ENCODE assay signal across 7 cellular contexts in the genomic region with DNA sequence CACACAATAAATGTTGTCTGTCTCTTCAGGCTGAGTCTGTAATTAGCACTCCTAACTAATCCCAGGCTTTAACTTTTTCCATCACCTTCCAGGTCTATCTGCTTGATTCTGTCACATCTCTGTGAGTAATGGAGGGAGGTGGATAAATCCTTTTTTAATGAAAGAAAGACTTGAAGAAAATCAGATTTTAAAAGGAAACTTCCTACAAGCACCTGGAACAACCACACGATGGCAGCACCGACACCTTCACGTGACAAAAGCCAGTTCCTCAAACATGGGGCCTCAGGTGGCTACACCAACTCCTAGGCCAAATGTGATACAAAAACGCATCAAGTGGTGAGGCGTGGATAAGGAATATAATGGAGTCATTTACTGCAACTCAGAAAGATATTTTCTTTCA. TPM values are rescaled to one million over a fixed set of nuclear protein-coding genes. Genes with fewer than 3 reads are reported as not detected.
DNase-seq lines count a peak whose midpoint lies in the region; ATAC-seq and TF ChIP-seq lines count a peak whose summit lies in the region.

No MANE protein-coding gene starts in this region.

- peak; percentile 57 for ATAC-seq in HG02885 (IDR thresholded peaks at IDR 0.05; ENCODE audit: poor library complexity, unreplicated experiment)

- no peak for TF ChIP-seq POLR2A in esophagus squamous epithelium (IDR thresholded peaks at IDR 0.05)

- no peaks in the 10 kb centered on the region for H3K27me3 ChIP-seq in esophagus squamous epithelium

- no peaks in the 10 kb centered on the region for H3K4me1 ChIP-seq in esophagus squamous epithelium

- H3K4me3 ChIP-seq in esophagus squamous epithelium = no peak overlapping the region

- intact Hi-C loops in esophagus squamous epithelium (cut with DNase I) = no loop called here

- TF ChIP-seq CTCF in esophagus squamous epithelium (IDR thresholded peaks at IDR 0.05) = peak in 4 of 6 experiments; percentile 30 to 54 (median 42)

- no peaks in the 10 kb centered on the region for H3K9me3 ChIP-seq in esophagus squamous epithelium

- 51 to 52% methylated on average over 5 of the region's 5 CpGs for WGBS in esophagus squamous epithelium, 2 donors

- peaks cover 0 to 98% (median 9%) of the 10 kb centered on the region in 3 donors for H3K36me3 ChIP-seq in esophagus squamous epithelium

- H3K27ac ChIP-seq in esophagus squamous epithelium = no peak overlapping the region

- DNase-seq in GM03348 (ENCODE audit: low spot score) = peak; percentile 17
- DNase-seq in SKM-1 treated with dmso at 0.1 percent for 144 hours (lab: John Stamatoyannopoulos, UW; ENCODE audit: unreplicated experiment) = peak; percentile 38
- DNase-seq in esophagus squamous epithelium (lab: John Stamatoyannopoulos, UW) = no peak
- peak; percentile 47 for DNase-seq in renal cortical epithelial cell (ENCODE audit: low read depth)
- no peak for DNase-seq in activated CD4-positive, CD25-positive, alpha-beta regulatory T cell (lab: John Stamatoyannopoulos, UW)
- DNase-seq in NCI-H1930 (lab: John Stamatoyannopoulos, UW) = no peak

RNA-seq across cellular contexts. Expression of a gene that starts 41.8 kb away (rescaled TPM):
- 10 to 100 TPM; 11.7 to 24.6 (median 15.6) TPM for total RNA-seq in esophagus squamous epithelium
- total RNA-seq in renal cortical epithelial cell = 27.8 and 45.1 TPM in 2 replicates

RNA-seq across cellular contexts. Expression of a gene that starts 46.1 kb away (rescaled TPM):
- total RNA-seq in esophagus squamous epithelium = not detected
- total RNA-seq in renal cortical epithelial cell = not detected in 2 replicates

RNA-seq across cellular contexts. Expression of a gene that starts 49.6 kb away (rescaled TPM):
- 10 to 100 TPM in 3 of 4 donors, 1 to 10 TPM in 1; 9.3 to 19.8 (median 12.4) TPM for total RNA-seq in esophagus squamous epithelium
- 24.0 and 30.3 TPM in 2 replicates for total RNA-seq in renal cortical epithelial cell

Comparison
In these comparisons a context has a peak if more than half of its experiments do, and no peak if none do; other contexts are left out.
1. DNase-seq: peak in GM03348 (single experiment), SKM-1 treated with dmso at 0.1 percent for 144 hours (single experiment) and renal cortical epithelial cell (single experiment); none in esophagus squamous epithelium (single experiment), activated CD4-positive, CD25-positive, alpha-beta regulatory T cell (0 of 4) and NCI-H1930 (0 of 2).